In the genomic region with DNA sequence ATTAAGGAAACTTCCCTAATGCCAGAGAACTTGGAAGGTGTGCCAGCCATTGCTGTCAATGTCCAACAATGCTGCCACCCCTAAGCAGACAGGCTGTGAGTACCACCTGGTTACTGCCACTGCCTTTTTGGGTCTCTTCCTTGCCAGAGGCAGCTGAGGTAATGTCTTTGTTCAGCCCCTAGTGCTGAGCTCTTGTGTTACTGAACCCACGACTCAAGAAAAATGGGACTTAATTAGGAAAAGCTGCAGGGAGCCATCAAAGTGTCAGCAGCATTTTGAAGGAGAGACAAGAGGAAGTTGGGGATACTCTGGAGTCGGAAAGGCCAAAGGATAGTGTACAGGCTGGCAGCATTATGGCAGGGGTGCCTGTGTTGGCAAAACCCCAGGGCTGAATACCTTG, we compare ENCODE assay signal across 23 cellular contexts.
"Had no signal": no experiment of that assay in that cellular context is flagged by ENCODE, and none has a peak within 500 bp of the region (broad histone marks: within the 10 kb centered on the region; RNA-seq: fewer than 3 reads in every experiment).

No MANE protein-coding gene starts in this region.

- H3K27me3 Mint-ChIP-seq: dendritic cell treated with granulocyte-macrophage colony-stimulating factor and Interleukin-4, amounts not matched to agents 40 ng/mL and 50 ng/mL, for 4 days; naive thymus-derived CD4-positive, alpha-beta T cell had no signal

- H3K27me3 ChIP-seq: colonic mucosa, gastrocnemius medialis, right atrium auricular region, sigmoid colon, stomach, thyroid gland had no signal

- H3K27ac ChIP-seq: colonic mucosa, epithelial cell of prostate, gastrocnemius medialis, prostate gland, right atrium auricular region, sigmoid colon, stomach, thyroid gland had no signal

- ATAC-seq: esophagus mucosa; gastrocnemius medialis; left lobe of liver; naive thymus-derived CD4-positive, alpha-beta T cell; stimulated activated effector memory CD8-positive, alpha-beta T cell treated with anti-CD3 and anti-CD28 coated beads, Interleukin-12 subunit alpha, Interleukin-12 subunit beta, amount 100 ng/mL, for 72 hours had no signal

- H3K36me3 Mint-ChIP-seq: stimulated activated effector memory CD8-positive, alpha-beta T cell treated with anti-CD3 and anti-CD28 coated beads, Interleukin-12 subunit alpha, Interleukin-12 subunit beta, amount 100 ng/mL, for 72 hours had no signal

- DNase-seq: colonic mucosa; effector CD8-positive, alpha-beta T cell; foreskin fibroblast; gastrocnemius medialis; mesendoderm; naive thymus-derived CD4-positive, alpha-beta T cell; sigmoid colon; stimulated activated CD4-positive, alpha-beta T cell treated with anti-CD3 and anti-CD28 coated beads, Interleukin-2, amount 100 ng/mL, for 24 hours; stimulated activated CD4-positive, alpha-beta T cell treated with anti-CD3 and anti-CD28 coated beads, Interleukin-4, amount 100 ng/mL, for 24 hours; stimulated activated naive CD4-positive, alpha-beta T cell treated with Interleukin-2 at 50 U/mL for 16 hours; stomach; thyroid gland; trophoblast cell had no signal

- H3K4me3 Mint-ChIP-seq: dendritic cell treated with granulocyte-macrophage colony-stimulating factor and Interleukin-4, amounts not matched to agents 40 ng/mL and 50 ng/mL, for 4 days; endodermal cell; naive thymus-derived CD4-positive, alpha-beta T cell; nephron; stimulated activated effector memory CD8-positive, alpha-beta T cell treated with anti-CD3 and anti-CD28 coated beads, Interleukin-12 subunit alpha, Interleukin-12 subunit beta, amount 100 ng/mL, for 72 hours had no signal

- H3K36me3 ChIP-seq: colonic mucosa, gastrocnemius medialis, prostate gland, right atrium auricular region, sigmoid colon, stomach, thyroid gland had no signal

- H3K27ac Mint-ChIP-seq: dendritic cell treated with granulocyte-macrophage colony-stimulating factor and Interleukin-4, amounts not matched to agents 40 ng/mL and 50 ng/mL, for 4 days; endodermal cell; naive thymus-derived CD4-positive, alpha-beta T cell; nephron; stimulated activated effector memory CD8-positive, alpha-beta T cell treated with anti-CD3 and anti-CD28 coated beads, Interleukin-12 subunit alpha, Interleukin-12 subunit beta, amount 100 ng/mL, for 72 hours had no signal

- H3K4me1 ChIP-seq: colonic mucosa, gastrocnemius medialis, prostate gland, right atrium auricular region, sigmoid colon, stomach, thyroid gland had no signal

- H3K9me3 Mint-ChIP-seq: stimulated activated effector memory CD8-positive, alpha-beta T cell treated with anti-CD3 and anti-CD28 coated beads, Interleukin-12 subunit alpha, Interleukin-12 subunit beta, amount 100 ng/mL, for 72 hours had no signal

- H3K9me3 ChIP-seq: colonic mucosa, gastrocnemius medialis, prostate gland, right atrium auricular region, sigmoid colon, thyroid gland had no signal

- H3K4me1 Mint-ChIP-seq: naive thymus-derived CD4-positive, alpha-beta T cell; nephron; stimulated activated effector memory CD8-positive, alpha-beta T cell treated with anti-CD3 and anti-CD28 coated beads, Interleukin-12 subunit alpha, Interleukin-12 subunit beta, amount 100 ng/mL, for 72 hours had no signal

- H3K4me3 ChIP-seq: colonic mucosa, gastrocnemius medialis, lung, prostate gland, right atrium auricular region, sigmoid colon, stomach, thyroid gland had no signal
